In the genomic region with DNA sequence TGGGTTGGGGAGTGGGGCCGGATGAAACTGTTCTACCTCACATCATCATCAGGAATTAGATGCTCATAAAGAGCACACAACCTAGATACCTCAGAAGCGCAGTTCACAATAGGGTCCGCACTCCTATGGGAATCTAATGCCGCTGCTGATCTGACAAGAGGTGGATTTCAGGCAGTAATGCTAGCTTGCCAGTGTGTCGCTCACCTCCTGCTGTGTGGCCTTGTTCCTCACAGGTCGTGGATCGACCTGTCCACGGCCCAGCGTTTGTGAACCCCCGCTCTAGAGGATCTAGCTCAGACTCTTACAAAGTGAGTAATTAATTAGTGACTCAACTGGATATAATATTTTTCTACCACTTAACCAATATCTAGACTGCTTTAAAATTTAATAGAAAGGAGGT, we compare ENCODE assay signal across 23 cellular contexts. TPM values are rescaled to one million over a fixed set of nuclear protein-coding genes. Genes with fewer than 3 reads are reported as not detected.
A peak's percentile ranks its signal among the peaks of the same experiment; 100 is the strongest.
DNase-seq lines count a peak whose midpoint lies in the region; ATAC-seq, FAIRE-seq and TF ChIP-seq lines count a peak whose summit lies in the region.
"Had no signal": no experiment of that assay in that cellular context is flagged by ENCODE, and none has a peak within 500 bp of the region (broad histone marks: within the 10 kb centered on the region; RNA-seq: fewer than 3 reads in every experiment).

No MANE protein-coding gene starts in this region.

- H3K36me3 ChIP-seq in GM12878 (ENCODE audit: control insufficient read depth in 2 of 2, insufficient read depth in 2 of 2, low read length in 1 of 2) (no peaks in the 10 kb centered on the region), neuronal stem cell (replicated peaks in 1 of 2; ENCODE audit: control insufficient read depth in 2 of 2, insufficient read depth in 2 of 2, low read length in 2 of 2) (peaks cover 0 to 15% of the 10 kb centered on the region in 2 donors)
- H3K36me3 ChIP-seq: right atrium auricular region had no signal

- no peak overlapping the region for H3K4me3 ChIP-seq in HL-60 (replicated peaks; ENCODE audit: insufficient read depth, low read length)
- H3K4me3 ChIP-seq in GM12878, result no peak overlapping the region
- H3K4me3 ChIP-seq in neuronal stem cell (ENCODE audit: low read length in 2 of 2), result no peak overlapping the region
- H3K4me3 ChIP-seq: body of pancreas, right atrium auricular region had no signal

- POLR2A ChIA-PET in GM12878 (lab: Charles Lee), result no interaction called here

- H3K27me3 Mint-ChIP-seq in activated CD8-positive, alpha-beta memory T cell treated with anti-CD3 and anti-CD28 coated beads, Interleukin-2, amount 10 ng/mL, durations not matched to agents 7 days and 5 days, result no peaks in the 10 kb centered on the region
- H3K27me3 Mint-ChIP-seq: type B pancreatic cell had no signal

- FAIRE-seq in GM12878 (lab: Jason Lieb, UNC), result no peak
- FAIRE-seq: frontal cortex had no signal

- no peak overlapping the region for H2AFZ ChIP-seq in GM12878 (ENCODE audit: control insufficient read depth, low read depth, low read length)
- H2AFZ ChIP-seq in neuronal stem cell (ENCODE audit: low read length), result no peak overlapping the region

- in situ Hi-C loops in GM12878 (cut with MboI), result loop anchor here (10.0 kb wide), 1 partner anchor 244 kb away; no protein-coding TSS in a partner anchor

- H4K8ac ChIP-seq in neuronal stem cell (ENCODE audit: low read depth, low read length), result no peak overlapping the region

- no TSS peak for BruUV-seq in GM12878 (replicated peaks; lab: Mats Ljungman, UMichigan)

- H3K79me2 ChIP-seq in GM12878 (ENCODE audit: control insufficient read depth, insufficient read depth, low read length), result peaks cover 99% of the 10 kb centered on the region

- intact Hi-C loops in GM12878 (cut with micrococcal nuclease; ENCODE audit: unreplicated experiment), result no loop called here

- H3K4me3 Mint-ChIP-seq in activated CD8-positive, alpha-beta memory T cell treated with anti-CD3 and anti-CD28 coated beads, Interleukin-2, amount 10 ng/mL, durations not matched to agents 7 days and 5 days, result no peak overlapping the region
- H3K4me3 Mint-ChIP-seq: mesothelial cell of epicardium; T-helper 2 cell treated with Interferon-gamma antibody and Interleukin-4, amounts not matched to agents 5 μg/mL and 100 μg/mL, for 36 hours; type B pancreatic cell had no signal

- no peak overlapping the region for H4K91ac ChIP-seq in neuronal stem cell (ENCODE audit: low read depth, low read length, poor library complexity)

- CTCF ChIA-PET in activated CD8-positive, alpha-beta memory T cell treated with anti-CD3 and anti-CD28 coated beads, Interleukin-2, amount 10 ng/mL, durations not matched to agents 7 days and 5 days (lab: Charles Lee), result no interaction called here
- CTCF ChIA-PET in GM12878 (lab: Yijun Ruan, JAX), result no interaction called here

- peaks cover 13% of the 10 kb centered on the region for H3K36me3 Mint-ChIP-seq in activated CD8-positive, alpha-beta memory T cell treated with anti-CD3 and anti-CD28 coated beads, Interleukin-2, amount 10 ng/mL, durations not matched to agents 7 days and 5 days

- no peak overlapping the region for H2BK12ac ChIP-seq in neuronal stem cell (ENCODE audit: low read length)

- SMC1A ChIA-PET in GM12878 (lab: Charles Lee; ENCODE audit: uncharacterized antibody, unreplicated experiment), result interaction anchor here (0.6 to 1.2 kb wide), 2 partner anchors 36 to 258 kb away, joined by 3 to 4 read pairs; no protein-coding TSS in a partner anchor

- H3K9ac ChIP-seq in GM12878 (ENCODE audit: control insufficient read depth, insufficient read depth, low read length) (no peak overlapping the region), neuronal stem cell (ENCODE audit: low read depth, low read length, poor library complexity) (no peak overlapping the region)

- H2BK5ac ChIP-seq in neuronal stem cell (ENCODE audit: low read length), result no peak overlapping the region

- no peak for TF ChIP-seq EP300 in GM12878 (IDR thresholded peaks at IDR 0.05; ENCODE audit: borderline replicate concordance in 1 of 2, control insufficient read depth in 1 of 2, low read depth in 2 of 2, low read length in 2 of 2)

- no peak overlapping the region for H2BK120ac ChIP-seq in neuronal stem cell (ENCODE audit: low read depth, low read length)

- no peak overlapping the region for H3K14ac ChIP-seq in neuronal stem cell (ENCODE audit: low read length)

- TF ChIP-seq CTCF in HL-60 (IDR thresholded peaks at IDR 0.05; ENCODE audit: insufficient read depth, low read length) (no peak), GM12878 (IDR thresholded peaks at IDR 0.05 in 2 of 3, conservative IDR thresholded peaks at IDR 0.05 in 1 of 3; ENCODE audit: control insufficient read depth in 2 of 3, extremely low read depth in 1 of 3, insufficient read depth in 1 of 3, low read depth in 3 of 3, low read length in 3 of 3) (no peak)

- peaks cover 5% of the 10 kb centered on the region for H3K79me1 ChIP-seq in neuronal stem cell (ENCODE audit: low read depth, low read length)

- no peaks in the 10 kb centered on the region for H3K9me3 ChIP-seq in GM12878 (replicated peaks; ENCODE audit: control insufficient read depth, insufficient read depth, low read length)
- no peaks in the 10 kb centered on the region for H3K9me3 ChIP-seq in neuronal stem cell (replicated peaks in 1 of 2; ENCODE audit: control insufficient read depth in 2 of 2, insufficient read depth in 1 of 2, low read depth in 1 of 2, low read length in 2 of 2)
- H3K9me3 ChIP-seq: body of pancreas, right atrium auricular region had no signal

- DNase-seq in activated CD8-positive, alpha-beta memory T cell treated with anti-CD3 and anti-CD28 coated beads, Interleukin-2, amount 10 ng/mL, durations not matched to agents 7 days and 5 days, result peak; percentile 41
- DNase-seq in activated CD8-positive, alpha-beta memory T cell treated with anti-CD3 and anti-CD28 coated beads, Interleukin-2, amount 50 U/mL, for 4 hours, result no peak
- DNase-seq in HL-60 (ENCODE audit: low read depth in 1 of 2, low spot score in 1 of 2) (no peak), GM12878 (ENCODE audit: low read depth, low spot score) (no peak), neuronal stem cell (ENCODE audit: low spot score) (no peak), NCI-H748 (lab: John Stamatoyannopoulos, UW; ENCODE audit: unreplicated experiment) (no peak), NCI-H1436 (lab: John Stamatoyannopoulos, UW) (no peak), inferior parietal cortex (ENCODE audit: extremely low spot score) (no peak)
- DNase-seq: body of pancreas; cortex of kidney; DMS79; left colon; NCI-H2081 treated with DMSO at 0.1 percent for 48 hours; NCI-H524 treated with DMSO at 0.1 percent for 48 hours; stimulated activated naive CD4-positive, alpha-beta T cell treated with Interleukin-2 at 50 U/mL for 16 hours had no signal

- H3K27ac ChIP-seq in HL-60 (replicated peaks) (peak overlapping the region; percentile 57), GM12878 (ENCODE audit: control insufficient read depth, insufficient read depth) (no peak overlapping the region), neuronal stem cell (replicated peaks; ENCODE audit: low read length) (no peak overlapping the region)
- H3K27ac ChIP-seq: body of pancreas, C4-2B, epithelial cell of prostate, right atrium auricular region had no signal

- H3K4ac ChIP-seq in neuronal stem cell (ENCODE audit: low read length), result no peak overlapping the region

- H3K4me1 ChIP-seq in GM12878 (ENCODE audit: control insufficient read depth, insufficient read depth, low read length) (peaks cover 8% of the 10 kb centered on the region; the same call in 1 of the 2 replicates), neuronal stem cell (ENCODE audit: control insufficient read depth in 2 of 2, insufficient read depth in 1 of 2, low read depth in 1 of 2, low read length in 2 of 2) (peaks cover 5 to 15% of the 10 kb centered on the region in 2 donors)

- H3K9me3 Mint-ChIP-seq in activated CD8-positive, alpha-beta memory T cell treated with anti-CD3 and anti-CD28 coated beads, Interleukin-2, amount 10 ng/mL, durations not matched to agents 7 days and 5 days (ENCODE audit: low read depth), result no peaks in the 10 kb centered on the region
- H3K9me3 Mint-ChIP-seq: activated naive CD4-positive, alpha-beta T cell treated with anti-CD3 and anti-CD28 coated beads, Interleukin-2, amount 50 U/mL, for 72 hours; T-helper 2 cell treated with Interferon-gamma antibody and Interleukin-4, amounts not matched to agents 5 μg/mL and 100 μg/mL, for 36 hours; type B pancreatic cell had no signal

- no peak overlapping the region for H2AK5ac ChIP-seq in neuronal stem cell (ENCODE audit: low read depth, low read length)

- no peaks in the 10 kb centered on the region for H3K27me3 ChIP-seq in HL-60 (ENCODE audit: insufficient read depth, poor library complexity, severe bottlenecking)
- H3K27me3 ChIP-seq in GM12878 (replicated peaks in 1 of 2; ENCODE audit: control insufficient read depth in 2 of 2, insufficient read depth in 2 of 2, low read length in 1 of 2), result no peaks in the 10 kb centered on the region
- H3K27me3 ChIP-seq in neuronal stem cell (ENCODE audit: control insufficient read depth in 3 of 3, insufficient read depth in 3 of 3, low read depth in 1 of 3, low read length in 3 of 3), result no peaks in the 10 kb centered on the region
- H3K27me3 ChIP-seq: body of pancreas, right atrium auricular region had no signal

- H3K23ac ChIP-seq in neuronal stem cell (ENCODE audit: low read depth, low read length, poor library complexity), result no peak overlapping the region

- H3K18ac ChIP-seq in neuronal stem cell (ENCODE audit: low read length), result peak overlapping the region; percentile 64

- TF ChIP-seq RAD21 in GM12878 (IDR thresholded peaks at IDR 0.05; ENCODE audit: insufficient read depth, low read depth, low read length), result no peak

- no peak overlapping the region for H2BK15ac ChIP-seq in neuronal stem cell (ENCODE audit: low read length)

- TF ChIP-seq POLR2A in GM12878 (IDR thresholded peaks at IDR 0.05; ENCODE audit: low read depth, low read length), result no peak

- RAD21 ChIA-PET in GM12878 (lab: Charles Lee; ENCODE audit: unreplicated experiment), result no interaction called here

- no peak for ATAC-seq in activated CD8-positive, alpha-beta memory T cell treated with anti-CD3 and anti-CD28 coated beads, Interleukin-2, amount 10 ng/mL, durations not matched to agents 7 days and 5 days
- no peak for ATAC-seq in GM12878
- ATAC-seq: body of pancreas, left colon had no signal

- peak overlapping the region; percentile 82 for H3K27ac Mint-ChIP-seq in activated CD8-positive, alpha-beta memory T cell treated with anti-CD3 and anti-CD28 coated beads, Interleukin-2, amount 10 ng/mL, durations not matched to agents 7 days and 5 days
- H3K27ac Mint-ChIP-seq: mesothelial cell of epicardium, type B pancreatic cell had no signal

- H3K4me2 ChIP-seq in GM12878 (ENCODE audit: control insufficient read depth, insufficient read depth) (no peak overlapping the region; the same call in 1 of the 2 replicates), neuronal stem cell (ENCODE audit: insufficient read depth, low read length, poor library complexity, severe bottlenecking) (no peak overlapping the region)

- peaks cover 59% of the 10 kb centered on the region for H3K4me1 Mint-ChIP-seq in activated CD8-positive, alpha-beta memory T cell treated with anti-CD3 and anti-CD28 coated beads, Interleukin-2, amount 10 ng/mL, durations not matched to agents 7 days and 5 days

- 94% methylated on average over 10 of the region's 10 CpGs for WGBS in GM12878 (ENCODE audit: insufficient coverage, insufficient replicate concordance, low lambda C conversion rate, missing lambda C conversion rate)
- WGBS in neuronal stem cell (ENCODE audit: extremely low coverage in 2 of 2, insufficient read length in 2 of 2, insufficient replicate concordance in 1 of 2), 2 donors, result no CpG with 5 or more reads among the region's 10 CpGs

- H4K20me1 ChIP-seq in GM12878 (ENCODE audit: control insufficient read depth, insufficient read depth), result no peaks in the 10 kb centered on the region

RNA-seq across cellular contexts. Expression of a gene that starts 5.8 kb away (rescaled TPM):
- total RNA-seq in activated CD8-positive, alpha-beta memory T cell treated with anti-CD3 and anti-CD28 coated beads, Interleukin-2, amount 10 ng/mL, durations not matched to agents 7 days and 5 days, result 100 to 1,000 TPM; 104 to 108 TPM
- 237 and 251 TPM in 2 replicates for total RNA-seq in GM12878 (2013; cell fraction: nucleolus; rRNA removed)
- total RNA-seq in GM12878 (2014; rRNA removed), result 49.3 and 53.8 TPM in 2 replicates
- 126 and 134 TPM in 2 replicates for total RNA-seq in GM12878 (2014; rRNA removed; fragmentation: Illumina TruSeq; extraction: Trizol)
- 53.5 and 54.8 TPM in 2 replicates for total RNA-seq in GM12878 (2021)
- polyA plus RNA-seq in GM12878 (2011; ENCODE audit: low read depth), result 17.5 TPM
- polyA plus RNA-seq in GM12878 (2011; rRNA removed), result 45.3 and 69.3 TPM in 2 replicates
- 15.2 and 15.8 TPM in 2 replicates for polyA plus RNA-seq in GM12878 (2011; cell fraction: cytosol; rRNA removed)
- polyA plus RNA-seq in GM12878 (2011; cell fraction: nucleus; rRNA removed), result 46.4 and 52.2 TPM in 2 replicates
- polyA plus RNA-seq in GM12878 (2012), result 27.5 and 38.1 TPM in 2 replicates
- 117 and 145 TPM in 2 replicates for polyA plus RNA-seq in GM12878 (2014; fragmentation: Illumina TruSeq; extraction: Trizol)
- 10 to 100 TPM; 22.8 to 31.6 TPM for polyA plus RNA-seq in GM12878 (2014; fragmentation: Nextera tagmentation; extraction: Ambion mirVana)
- polyA plus RNA-seq in GM12878 (2014; rRNA removed), result 23.3 and 25.6 TPM in 2 replicates
- polyA plus RNA-seq in GM12878 (2016; fragmentation: Nextera tagmentation; extraction: Ambion mirVana), result 10 to 100 TPM; 61.8 to 70.5 TPM
- polyA minus RNA-seq in GM12878 (2011; rRNA and poly(A)+ RNA removed), result 50.4 and 79.0 TPM in 2 replicates
- polyA minus RNA-seq in GM12878 (2011; cell fraction: cytosol; rRNA and poly(A)+ RNA removed), result 34.3 and 42.2 TPM in 2 replicates
- polyA minus RNA-seq in GM12878 (2011; cell fraction: nucleus; rRNA and poly(A)+ RNA removed), result 84.9 and 148 TPM in 2 replicates
- 119 TPM for polyA plus RNA-seq in neuronal stem cell (2013, experiment 1 of 2)
- polyA plus RNA-seq in neuronal stem cell (2013, experiment 2 of 2), result 120 TPM
